ENCODE assay signal across 1 cellular context in the genomic region with DNA sequence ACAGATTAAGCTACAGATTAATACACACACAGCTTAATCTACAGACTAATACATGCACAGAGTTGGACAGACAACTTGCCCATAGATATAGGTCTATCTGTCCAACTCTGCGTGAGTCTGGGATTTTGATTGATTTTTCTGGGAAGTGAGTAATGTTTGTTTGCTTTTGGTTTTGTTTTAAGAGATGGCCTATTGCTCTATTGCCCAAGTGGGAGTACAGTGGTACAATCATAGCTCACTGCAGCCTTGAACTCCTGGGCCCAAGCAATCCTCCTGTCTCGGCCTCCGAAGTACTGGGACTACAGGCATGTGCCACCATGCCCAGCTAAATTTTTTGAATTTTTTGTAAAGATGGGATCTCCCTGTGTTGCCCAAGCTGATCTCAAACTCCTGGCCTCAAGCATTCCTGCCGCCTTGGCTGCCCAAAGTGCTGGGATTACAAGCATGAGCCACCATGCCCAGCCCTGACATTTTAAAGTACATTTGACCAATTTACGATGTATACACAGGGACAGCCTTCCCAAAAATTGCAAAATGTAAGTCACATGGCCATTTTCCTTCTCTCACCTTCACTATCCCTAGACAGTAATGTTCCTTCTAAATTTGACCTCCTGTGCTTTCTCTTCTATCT.
TF ChIP-seq lines count a peak whose summit lies in the region.

No MANE protein-coding gene starts in this region.

TF ChIP-seq in HepG2, 621 proteins besides CTCF, POLR2A, EP300 and RAD21 (continued from another document and continues in another):
- TF ChIP-seq, protein P1, sequence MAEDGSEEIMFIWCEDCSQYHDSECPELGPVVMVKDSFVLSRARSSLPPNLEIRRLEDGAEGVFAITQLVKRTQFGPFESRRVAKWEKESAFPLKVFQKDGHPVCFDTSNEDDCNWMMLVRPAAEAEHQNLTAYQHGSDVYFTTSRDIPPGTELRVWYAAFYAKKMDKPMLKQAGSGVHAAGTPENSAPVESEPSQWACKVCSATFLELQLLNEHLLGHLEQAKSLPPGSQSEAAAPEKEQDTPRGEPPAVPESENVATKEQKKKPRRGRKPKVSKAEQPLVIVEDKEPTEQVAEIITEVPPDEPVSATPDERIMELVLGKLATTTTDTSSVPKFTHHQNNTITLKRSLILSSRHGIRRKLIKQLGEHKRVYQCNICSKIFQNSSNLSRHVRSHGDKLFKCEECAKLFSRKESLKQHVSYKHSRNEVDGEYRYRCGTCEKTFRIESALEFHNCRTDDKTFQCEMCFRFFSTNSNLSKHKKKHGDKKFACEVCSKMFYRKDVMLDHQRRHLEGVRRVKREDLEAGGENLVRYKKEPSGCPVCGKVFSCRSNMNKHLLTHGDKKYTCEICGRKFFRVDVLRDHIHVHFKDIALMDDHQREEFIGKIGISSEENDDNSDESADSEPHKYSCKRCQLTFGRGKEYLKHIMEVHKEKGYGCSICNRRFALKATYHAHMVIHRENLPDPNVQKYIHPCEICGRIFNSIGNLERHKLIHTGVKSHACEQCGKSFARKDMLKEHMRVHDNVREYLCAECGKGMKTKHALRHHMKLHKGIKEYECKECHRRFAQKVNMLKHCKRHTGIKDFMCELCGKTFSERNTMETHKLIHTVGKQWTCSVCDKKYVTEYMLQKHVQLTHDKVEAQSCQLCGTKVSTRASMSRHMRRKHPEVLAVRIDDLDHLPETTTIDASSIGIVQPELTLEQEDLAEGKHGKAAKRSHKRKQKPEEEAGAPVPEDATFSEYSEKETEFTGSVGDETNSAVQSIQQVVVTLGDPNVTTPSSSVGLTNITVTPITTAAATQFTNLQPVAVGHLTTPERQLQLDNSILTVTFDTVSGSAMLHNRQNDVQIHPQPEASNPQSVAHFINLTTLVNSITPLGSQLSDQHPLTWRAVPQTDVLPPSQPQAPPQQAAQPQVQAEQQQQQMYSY (CRISPR knock-in tag; IDR thresholded peaks at IDR 0.05) = no peak
- no peak for TF ChIP-seq CHD4 (IDR thresholded peaks at IDR 0.05; ENCODE audit: borderline replicate concordance, low read length)
- peak; percentile 95 for TF ChIP-seq ZMYM2 (CRISPR knock-in tag; IDR thresholded peaks at IDR 0.05)
- no peak for TF ChIP-seq ZNF790 (CRISPR knock-in tag; IDR thresholded peaks at IDR 0.05; ENCODE audit: borderline replicate concordance)
- TF ChIP-seq, protein P2, sequence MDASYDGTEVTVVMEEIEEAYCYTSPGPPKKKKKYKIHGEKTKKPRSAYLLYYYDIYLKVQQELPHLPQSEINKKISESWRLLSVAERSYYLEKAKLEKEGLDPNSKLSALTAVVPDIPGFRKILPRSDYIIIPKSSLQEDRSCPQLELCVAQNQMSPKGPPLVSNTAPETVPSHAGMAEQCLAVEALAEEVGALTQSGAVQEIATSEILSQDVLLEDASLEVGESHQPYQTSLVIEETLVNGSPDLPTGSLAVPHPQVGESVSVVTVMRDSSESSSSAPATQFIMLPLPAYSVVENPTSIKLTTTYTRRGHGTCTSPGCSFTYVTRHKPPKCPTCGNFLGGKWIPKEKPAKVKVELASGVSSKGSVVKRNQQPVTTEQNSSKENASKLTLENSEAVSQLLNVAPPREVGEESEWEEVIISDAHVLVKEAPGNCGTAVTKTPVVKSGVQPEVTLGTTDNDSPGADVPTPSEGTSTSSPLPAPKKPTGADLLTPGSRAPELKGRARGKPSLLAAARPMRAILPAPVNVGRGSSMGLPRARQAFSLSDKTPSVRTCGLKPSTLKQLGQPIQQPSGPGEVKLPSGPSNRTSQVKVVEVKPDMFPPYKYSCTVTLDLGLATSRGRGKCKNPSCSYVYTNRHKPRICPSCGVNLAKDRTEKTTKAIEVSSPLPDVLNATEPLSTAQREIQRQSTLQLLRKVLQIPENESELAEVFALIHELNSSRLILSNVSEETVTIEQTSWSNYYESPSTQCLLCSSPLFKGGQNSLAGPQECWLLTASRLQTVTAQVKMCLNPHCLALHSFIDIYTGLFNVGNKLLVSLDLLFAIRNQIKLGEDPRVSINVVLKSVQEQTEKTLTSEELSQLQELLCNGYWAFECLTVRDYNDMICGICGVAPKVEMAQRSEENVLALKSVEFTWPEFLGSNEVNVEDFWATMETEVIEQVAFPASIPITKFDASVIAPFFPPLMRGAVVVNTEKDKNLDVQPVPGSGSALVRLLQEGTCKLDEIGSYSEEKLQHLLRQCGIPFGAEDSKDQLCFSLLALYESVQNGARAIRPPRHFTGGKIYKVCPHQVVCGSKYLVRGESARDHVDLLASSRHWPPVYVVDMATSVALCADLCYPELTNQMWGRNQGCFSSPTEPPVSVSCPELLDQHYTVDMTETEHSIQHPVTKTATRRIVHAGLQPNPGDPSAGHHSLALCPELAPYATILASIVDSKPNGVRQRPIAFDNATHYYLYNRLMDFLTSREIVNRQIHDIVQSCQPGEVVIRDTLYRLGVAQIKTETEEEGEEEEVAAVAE (CRISPR knock-in tag; IDR thresholded peaks at IDR 0.05; ENCODE audit: borderline replicate concordance) = no peak
- TF ChIP-seq MXI1 (IDR thresholded peaks at IDR 0.05; ENCODE audit: borderline replicate concordance, low read depth, low read length) = no peak
- TF ChIP-seq, protein P3, sequence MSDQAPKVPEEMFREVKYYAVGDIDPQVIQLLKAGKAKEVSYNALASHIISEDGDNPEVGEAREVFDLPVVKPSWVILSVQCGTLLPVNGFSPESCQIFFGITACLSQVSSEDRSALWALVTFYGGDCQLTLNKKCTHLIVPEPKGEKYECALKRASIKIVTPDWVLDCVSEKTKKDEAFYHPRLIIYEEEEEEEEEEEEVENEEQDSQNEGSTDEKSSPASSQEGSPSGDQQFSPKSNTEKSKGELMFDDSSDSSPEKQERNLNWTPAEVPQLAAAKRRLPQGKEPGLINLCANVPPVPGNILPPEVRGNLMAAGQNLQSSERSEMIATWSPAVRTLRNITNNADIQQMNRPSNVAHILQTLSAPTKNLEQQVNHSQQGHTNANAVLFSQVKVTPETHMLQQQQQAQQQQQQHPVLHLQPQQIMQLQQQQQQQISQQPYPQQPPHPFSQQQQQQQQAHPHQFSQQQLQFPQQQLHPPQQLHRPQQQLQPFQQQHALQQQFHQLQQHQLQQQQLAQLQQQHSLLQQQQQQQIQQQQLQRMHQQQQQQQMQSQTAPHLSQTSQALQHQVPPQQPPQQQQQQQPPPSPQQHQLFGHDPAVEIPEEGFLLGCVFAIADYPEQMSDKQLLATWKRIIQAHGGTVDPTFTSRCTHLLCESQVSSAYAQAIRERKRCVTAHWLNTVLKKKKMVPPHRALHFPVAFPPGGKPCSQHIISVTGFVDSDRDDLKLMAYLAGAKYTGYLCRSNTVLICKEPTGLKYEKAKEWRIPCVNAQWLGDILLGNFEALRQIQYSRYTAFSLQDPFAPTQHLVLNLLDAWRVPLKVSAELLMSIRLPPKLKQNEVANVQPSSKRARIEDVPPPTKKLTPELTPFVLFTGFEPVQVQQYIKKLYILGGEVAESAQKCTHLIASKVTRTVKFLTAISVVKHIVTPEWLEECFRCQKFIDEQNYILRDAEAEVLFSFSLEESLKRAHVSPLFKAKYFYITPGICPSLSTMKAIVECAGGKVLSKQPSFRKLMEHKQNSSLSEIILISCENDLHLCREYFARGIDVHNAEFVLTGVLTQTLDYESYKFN (CRISPR knock-in tag; conservative IDR thresholded peaks at IDR 0.05) = peak; percentile 71
- peak; percentile 56; the same call in 1 of the 2 replicates for TF ChIP-seq KDM4B (CRISPR knock-in tag; IDR thresholded peaks at IDR 0.05)
- TF ChIP-seq, protein P4, sequence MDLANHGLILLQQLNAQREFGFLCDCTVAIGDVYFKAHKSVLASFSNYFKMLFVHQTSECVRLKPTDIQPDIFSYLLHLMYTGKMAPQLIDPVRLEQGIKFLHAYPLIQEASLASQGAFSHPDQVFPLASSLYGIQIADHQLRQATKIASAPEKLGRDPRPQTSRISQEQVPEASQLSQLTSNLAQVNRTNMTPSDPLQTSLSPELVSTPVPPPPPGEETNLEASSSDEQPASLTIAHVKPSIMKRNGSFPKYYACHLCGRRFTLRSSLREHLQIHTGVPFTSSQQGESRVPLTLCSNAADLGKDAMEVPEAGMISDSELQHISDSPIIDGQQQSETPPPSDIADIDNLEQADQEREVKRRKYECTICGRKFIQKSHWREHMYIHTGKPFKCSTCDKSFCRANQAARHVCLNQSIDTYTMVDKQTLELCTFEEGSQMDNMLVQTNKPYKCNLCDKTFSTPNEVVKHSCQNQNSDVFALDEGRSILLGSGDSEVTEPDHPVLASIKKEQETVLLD (CRISPR knock-in tag; IDR thresholded peaks at IDR 0.05; ENCODE audit: low read depth) = no peak
- no peak; the same call in 1 of the 2 replicates for TF ChIP-seq SOX13 (IDR thresholded peaks at IDR 0.05)
- peak in 1 of 2 experiments; percentile 76; a peak in 2 of 4 replicates for TF ChIP-seq SOX13 (CRISPR knock-in tag; conservative IDR thresholded peaks at IDR 0.05 in 1 of 2, IDR thresholded peaks at IDR 0.05 in 1 of 2)
- peak; percentile 82; the same call in 1 of the 2 replicates for TF ChIP-seq ZNF670 (CRISPR knock-in tag; IDR thresholded peaks at IDR 0.05; ENCODE audit: borderline replicate concordance)
- peak; percentile 75 for TF ChIP-seq HDAC1 (CRISPR knock-in tag; IDR thresholded peaks at IDR 0.05)
- TF ChIP-seq FOXO1 (CRISPR knock-in tag; IDR thresholded peaks at IDR 0.05) = peak; percentile 60; the same call in 1 of the 2 replicates
- peak; percentile 44; the same call in 1 of the 2 replicates for TF ChIP-seq ZFX (CRISPR knock-in tag; IDR thresholded peaks at IDR 0.05; ENCODE audit: low read depth)
- no peak for TF ChIP-seq NFKB2 (CRISPR knock-in tag; IDR thresholded peaks at IDR 0.05; ENCODE audit: borderline replicate concordance)
- TF ChIP-seq ZSCAN12 (CRISPR knock-in tag; IDR thresholded peaks at IDR 0.05) = no peak
- TF ChIP-seq IKZF4 (CRISPR knock-in tag; IDR thresholded peaks at IDR 0.05; ENCODE audit: borderline replicate concordance, low read depth, not compliant biosample characterization) = no peak
- TF ChIP-seq, protein P5, sequence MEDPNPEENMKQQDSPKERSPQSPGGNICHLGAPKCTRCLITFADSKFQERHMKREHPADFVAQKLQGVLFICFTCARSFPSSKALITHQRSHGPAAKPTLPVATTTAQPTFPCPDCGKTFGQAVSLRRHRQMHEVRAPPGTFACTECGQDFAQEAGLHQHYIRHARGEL (CRISPR knock-in tag; IDR thresholded peaks at IDR 0.05) = no peak
- TF ChIP-seq ELF3 (CRISPR knock-in tag; IDR thresholded peaks at IDR 0.05) = 0 out of 2 replicates have a peak, but pooled peaks have one; percentile 18
- peak; percentile 52; the same call in 1 of the 2 replicates for TF ChIP-seq NFIC (IDR thresholded peaks at IDR 0.05; ENCODE audit: low read length)
- TF ChIP-seq, protein P6, sequence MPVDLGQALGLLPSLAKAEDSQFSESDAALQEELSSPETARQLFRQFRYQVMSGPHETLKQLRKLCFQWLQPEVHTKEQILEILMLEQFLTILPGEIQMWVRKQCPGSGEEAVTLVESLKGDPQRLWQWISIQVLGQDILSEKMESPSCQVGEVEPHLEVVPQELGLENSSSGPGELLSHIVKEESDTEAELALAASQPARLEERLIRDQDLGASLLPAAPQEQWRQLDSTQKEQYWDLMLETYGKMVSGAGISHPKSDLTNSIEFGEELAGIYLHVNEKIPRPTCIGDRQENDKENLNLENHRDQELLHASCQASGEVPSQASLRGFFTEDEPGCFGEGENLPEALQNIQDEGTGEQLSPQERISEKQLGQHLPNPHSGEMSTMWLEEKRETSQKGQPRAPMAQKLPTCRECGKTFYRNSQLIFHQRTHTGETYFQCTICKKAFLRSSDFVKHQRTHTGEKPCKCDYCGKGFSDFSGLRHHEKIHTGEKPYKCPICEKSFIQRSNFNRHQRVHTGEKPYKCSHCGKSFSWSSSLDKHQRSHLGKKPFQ (CRISPR knock-in tag; IDR thresholded peaks at IDR 0.05; ENCODE audit: insufficient replicate concordance) = no peak
- peak; percentile 84; the same call in 1 of the 2 replicates for TF ChIP-seq ZNF792 (CRISPR knock-in tag; IDR thresholded peaks at IDR 0.05)
- TF ChIP-seq RARA (CRISPR knock-in tag; IDR thresholded peaks at IDR 0.05) = peak; percentile 90
- no peak for TF ChIP-seq SUZ12 (IDR thresholded peaks at IDR 0.05; ENCODE audit: low read depth, low read length)
- TF ChIP-seq CAMTA2 (CRISPR knock-in tag; IDR thresholded peaks at IDR 0.05; ENCODE audit: borderline replicate concordance) = no peak
- TF ChIP-seq KAT8 (CRISPR knock-in tag; IDR thresholded peaks at IDR 0.05) = peak; percentile 33; the same call in 1 of the 2 replicates
- peak; percentile 30 for TF ChIP-seq TBL1XR1 (IDR thresholded peaks at IDR 0.05; ENCODE audit: borderline replicate concordance, low read length, partially characterized antibody)
- no peak for TF ChIP-seq KLF13 (CRISPR knock-in tag; IDR thresholded peaks at IDR 0.05)
- TF ChIP-seq HOXA3 (CRISPR knock-in tag; IDR thresholded peaks at IDR 0.05) = peak; percentile 39; the same call in 1 of the 2 replicates
- peak; percentile 45 for TF ChIP-seq TEAD3 (CRISPR knock-in tag; optimal IDR thresholded peaks at IDR 0.05; ENCODE audit: borderline replicate concordance)
- TF ChIP-seq CEBPB (IDR thresholded peaks at IDR 0.05; ENCODE audit: borderline replicate concordance, low read depth, low read length) = peak; percentile 76; the same call in 1 of the 2 replicates
- TF ChIP-seq MAFK (conservative IDR thresholded peaks at IDR 0.05 in 1 of 2, IDR thresholded peaks at IDR 0.05 in 1 of 2; ENCODE audit: low read length in 2 of 2) = no peak
- TF ChIP-seq, protein P7, sequence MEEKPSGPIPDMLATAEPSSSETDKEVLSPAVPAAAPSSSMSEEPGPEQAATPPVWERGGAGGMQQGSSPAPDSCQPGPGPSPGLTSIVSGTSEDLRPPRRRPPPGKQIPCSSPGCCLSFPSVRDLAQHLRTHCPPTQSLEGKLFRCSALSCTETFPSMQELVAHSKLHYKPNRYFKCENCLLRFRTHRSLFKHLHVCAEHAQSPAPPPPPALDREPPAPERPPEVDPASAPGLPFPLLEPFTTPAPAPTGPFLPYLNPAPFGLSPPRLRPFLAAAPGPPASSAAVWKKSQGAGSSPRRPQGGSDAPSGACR (CRISPR knock-in tag; IDR thresholded peaks at IDR 0.05) = no peak
- 0 out of 2 replicates have a peak, but pooled peaks have one; percentile 37 for TF ChIP-seq ZNF264 (CRISPR knock-in tag; IDR thresholded peaks at IDR 0.05)
- TF ChIP-seq ZNF557 (CRISPR knock-in tag; IDR thresholded peaks at IDR 0.05) = 0 out of 2 replicates have a peak, but pooled peaks have one; percentile 54
- TF ChIP-seq ZNF180 (CRISPR knock-in tag; IDR thresholded peaks at IDR 0.05; ENCODE audit: borderline replicate concordance, low read depth) = no peak
- peak; percentile 87 for TF ChIP-seq HNF4A (CRISPR knock-in tag; IDR thresholded peaks at IDR 0.05)
- TF ChIP-seq, protein P8, sequence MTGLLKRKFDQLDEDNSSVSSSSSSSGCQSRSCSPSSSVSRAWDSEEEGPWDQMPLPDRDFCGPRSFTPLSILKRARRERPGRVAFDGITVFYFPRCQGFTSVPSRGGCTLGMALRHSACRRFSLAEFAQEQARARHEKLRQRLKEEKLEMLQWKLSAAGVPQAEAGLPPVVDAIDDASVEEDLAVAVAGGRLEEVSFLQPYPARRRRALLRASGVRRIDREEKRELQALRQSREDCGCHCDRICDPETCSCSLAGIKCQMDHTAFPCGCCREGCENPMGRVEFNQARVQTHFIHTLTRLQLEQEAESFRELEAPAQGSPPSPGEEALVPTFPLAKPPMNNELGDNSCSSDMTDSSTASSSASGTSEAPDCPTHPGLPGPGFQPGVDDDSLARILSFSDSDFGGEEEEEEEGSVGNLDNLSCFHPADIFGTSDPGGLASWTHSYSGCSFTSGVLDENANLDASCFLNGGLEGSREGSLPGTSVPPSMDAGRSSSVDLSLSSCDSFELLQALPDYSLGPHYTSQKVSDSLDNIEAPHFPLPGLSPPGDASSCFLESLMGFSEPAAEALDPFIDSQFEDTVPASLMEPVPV (CRISPR knock-in tag; IDR thresholded peaks at IDR 0.05) = no peak
- TF ChIP-seq, protein P9, sequence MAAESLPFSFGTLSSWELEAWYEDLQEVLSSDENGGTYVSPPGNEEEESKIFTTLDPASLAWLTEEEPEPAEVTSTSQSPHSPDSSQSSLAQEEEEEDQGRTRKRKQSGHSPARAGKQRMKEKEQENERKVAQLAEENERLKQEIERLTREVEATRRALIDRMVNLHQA (CRISPR knock-in tag; IDR thresholded peaks at IDR 0.05) = no peak
- TF ChIP-seq SOX6 (IDR thresholded peaks at IDR 0.05) = no peak
- TF ChIP-seq SOX6 (CRISPR knock-in tag; IDR thresholded peaks at IDR 0.05) = peak; percentile 91
- TF ChIP-seq ZNF556 (CRISPR knock-in tag; IDR thresholded peaks at IDR 0.05; ENCODE audit: borderline replicate concordance) = no peak
